ENCODE assay signal across 1 cellular context in the genomic region with DNA sequence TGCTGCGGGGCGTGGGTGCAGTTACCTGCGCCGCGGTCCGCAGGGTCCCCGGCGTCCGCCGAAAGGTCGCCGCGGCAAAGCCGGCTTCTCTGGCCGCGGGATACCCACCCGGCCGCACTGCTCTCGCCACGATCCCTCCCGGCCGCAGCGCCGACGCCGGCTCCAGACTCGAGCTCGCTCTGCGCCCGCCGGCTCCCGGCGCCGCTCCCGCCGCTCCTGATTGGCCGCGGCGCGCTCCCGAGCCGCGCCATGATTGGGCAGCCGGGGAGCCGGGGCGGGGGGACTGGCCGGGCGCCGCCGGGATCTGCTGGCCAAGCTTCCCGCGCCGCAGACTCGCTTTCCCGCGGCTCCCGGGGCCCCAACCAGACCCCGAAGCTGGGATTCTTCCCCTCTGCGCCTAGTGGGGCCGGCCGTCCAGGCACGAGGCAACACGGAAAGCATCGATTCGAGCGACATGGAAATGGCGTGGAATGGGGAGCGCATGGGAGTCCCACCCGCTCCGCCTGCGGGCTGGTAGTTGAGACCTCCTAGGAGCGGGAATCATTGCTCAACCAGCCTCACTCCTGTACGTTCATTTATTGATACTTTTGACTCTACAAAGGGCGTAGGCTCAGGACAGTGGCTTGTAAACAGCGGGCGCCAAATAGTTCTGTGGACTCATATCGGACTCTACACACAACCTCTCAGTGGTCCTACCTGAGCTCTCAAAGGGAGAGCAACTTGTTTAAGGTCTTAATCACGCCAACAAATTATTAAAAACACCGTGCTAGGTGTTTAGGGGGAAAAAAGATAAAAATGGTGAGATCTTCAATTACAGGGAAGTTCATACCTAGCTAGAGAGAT.
TF ChIP-seq lines count a peak whose summit lies in the region.

No MANE protein-coding gene starts in this region.

TF ChIP-seq in K562, 482 proteins besides CTCF, POLR2A, EP300 and RAD21 (continued from another document and continues in another):
- TF ChIP-seq, protein P1, sequence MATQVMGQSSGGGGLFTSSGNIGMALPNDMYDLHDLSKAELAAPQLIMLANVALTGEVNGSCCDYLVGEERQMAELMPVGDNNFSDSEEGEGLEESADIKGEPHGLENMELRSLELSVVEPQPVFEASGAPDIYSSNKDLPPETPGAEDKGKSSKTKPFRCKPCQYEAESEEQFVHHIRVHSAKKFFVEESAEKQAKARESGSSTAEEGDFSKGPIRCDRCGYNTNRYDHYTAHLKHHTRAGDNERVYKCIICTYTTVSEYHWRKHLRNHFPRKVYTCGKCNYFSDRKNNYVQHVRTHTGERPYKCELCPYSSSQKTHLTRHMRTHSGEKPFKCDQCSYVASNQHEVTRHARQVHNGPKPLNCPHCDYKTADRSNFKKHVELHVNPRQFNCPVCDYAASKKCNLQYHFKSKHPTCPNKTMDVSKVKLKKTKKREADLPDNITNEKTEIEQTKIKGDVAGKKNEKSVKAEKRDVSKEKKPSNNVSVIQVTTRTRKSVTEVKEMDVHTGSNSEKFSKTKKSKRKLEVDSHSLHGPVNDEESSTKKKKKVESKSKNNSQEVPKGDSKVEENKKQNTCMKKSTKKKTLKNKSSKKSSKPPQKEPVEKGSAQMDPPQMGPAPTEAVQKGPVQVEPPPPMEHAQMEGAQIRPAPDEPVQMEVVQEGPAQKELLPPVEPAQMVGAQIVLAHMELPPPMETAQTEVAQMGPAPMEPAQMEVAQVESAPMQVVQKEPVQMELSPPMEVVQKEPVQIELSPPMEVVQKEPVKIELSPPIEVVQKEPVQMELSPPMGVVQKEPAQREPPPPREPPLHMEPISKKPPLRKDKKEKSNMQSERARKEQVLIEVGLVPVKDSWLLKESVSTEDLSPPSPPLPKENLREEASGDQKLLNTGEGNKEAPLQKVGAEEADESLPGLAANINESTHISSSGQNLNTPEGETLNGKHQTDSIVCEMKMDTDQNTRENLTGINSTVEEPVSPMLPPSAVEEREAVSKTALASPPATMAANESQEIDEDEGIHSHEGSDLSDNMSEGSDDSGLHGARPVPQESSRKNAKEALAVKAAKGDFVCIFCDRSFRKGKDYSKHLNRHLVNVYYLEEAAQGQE (CRISPR knock-in tag; IDR thresholded peaks at IDR 0.05; ENCODE audit: low read depth) = 0 out of 2 replicates have a peak, but pooled peaks have one; percentile 22
- peak; percentile 99 for TF ChIP-seq RBM25 (IDR thresholded peaks at IDR 0.05; ENCODE audit: low read depth, low read length, severe bottlenecking)
- peak; percentile 86; the same call in 1 of the 2 replicates for TF ChIP-seq E2F3 (CRISPR knock-in tag; IDR thresholded peaks at IDR 0.05)
- 0 out of 4 replicates have a peak, but pooled peaks of 1 of the 2 experiments have one; percentile 9 for TF ChIP-seq TEAD1 (CRISPR knock-in tag; IDR thresholded peaks at IDR 0.05)
- TF ChIP-seq, protein P2, sequence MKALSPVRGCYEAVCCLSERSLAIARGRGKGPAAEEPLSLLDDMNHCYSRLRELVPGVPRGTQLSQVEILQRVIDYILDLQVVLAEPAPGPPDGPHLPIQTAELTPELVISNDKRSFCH (CRISPR knock-in tag; IDR thresholded peaks at IDR 0.05) = no peak
- TF ChIP-seq, protein P2 (tag; IDR thresholded peaks at IDR 0.05) = 0 out of 2 replicates have a peak, but pooled peaks have one; percentile 15
- TF ChIP-seq PURB (CRISPR knock-in tag; IDR thresholded peaks at IDR 0.05; ENCODE audit: low read depth) = no peak
- TF ChIP-seq, protein P3, sequence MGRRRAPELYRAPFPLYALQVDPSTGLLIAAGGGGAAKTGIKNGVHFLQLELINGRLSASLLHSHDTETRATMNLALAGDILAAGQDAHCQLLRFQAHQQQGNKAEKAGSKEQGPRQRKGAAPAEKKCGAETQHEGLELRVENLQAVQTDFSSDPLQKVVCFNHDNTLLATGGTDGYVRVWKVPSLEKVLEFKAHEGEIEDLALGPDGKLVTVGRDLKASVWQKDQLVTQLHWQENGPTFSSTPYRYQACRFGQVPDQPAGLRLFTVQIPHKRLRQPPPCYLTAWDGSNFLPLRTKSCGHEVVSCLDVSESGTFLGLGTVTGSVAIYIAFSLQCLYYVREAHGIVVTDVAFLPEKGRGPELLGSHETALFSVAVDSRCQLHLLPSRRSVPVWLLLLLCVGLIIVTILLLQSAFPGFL (CRISPR knock-in tag; IDR thresholded peaks at IDR 0.05) = no peak
- TF ChIP-seq SP2 (IDR thresholded peaks at IDR 0.05; ENCODE audit: extremely low read depth, low read depth, low read length, poor library complexity, severe bottlenecking) = peak; percentile 32
- TF ChIP-seq ZKSCAN1 (IDR thresholded peaks at IDR 0.05; ENCODE audit: low read depth, low read length) = 0 out of 2 replicates have a peak, but pooled peaks have one; percentile 6
- peak; percentile 46 for TF ChIP-seq CCNT2 (IDR thresholded peaks at IDR 0.05; ENCODE audit: borderline replicate concordance, extremely low read depth, insufficient read length, low read depth, low read length)
- TF ChIP-seq GABPB1 (CRISPR knock-in tag; IDR thresholded peaks at IDR 0.05) = peak; percentile 48; the same call in 1 of the 2 replicates
- TF ChIP-seq PRMT5 (CRISPR knock-in tag; IDR thresholded peaks at IDR 0.05) = no peak
- TF ChIP-seq NRF1 (conservative IDR thresholded peaks at IDR 0.05 in 1 of 2, IDR thresholded peaks at IDR 0.05 in 1 of 2) = peak; percentile 16 to 64; a peak in 2 of 4 replicates
- TF ChIP-seq CBX8 (IDR thresholded peaks at IDR 0.05; ENCODE audit: borderline replicate concordance, extremely low read depth, low read depth, low read length, poor library complexity, severe bottlenecking) = no peak
- TF ChIP-seq L3MBTL2 (IDR thresholded peaks at IDR 0.05) = peak; percentile 78
- TF ChIP-seq, protein P4, sequence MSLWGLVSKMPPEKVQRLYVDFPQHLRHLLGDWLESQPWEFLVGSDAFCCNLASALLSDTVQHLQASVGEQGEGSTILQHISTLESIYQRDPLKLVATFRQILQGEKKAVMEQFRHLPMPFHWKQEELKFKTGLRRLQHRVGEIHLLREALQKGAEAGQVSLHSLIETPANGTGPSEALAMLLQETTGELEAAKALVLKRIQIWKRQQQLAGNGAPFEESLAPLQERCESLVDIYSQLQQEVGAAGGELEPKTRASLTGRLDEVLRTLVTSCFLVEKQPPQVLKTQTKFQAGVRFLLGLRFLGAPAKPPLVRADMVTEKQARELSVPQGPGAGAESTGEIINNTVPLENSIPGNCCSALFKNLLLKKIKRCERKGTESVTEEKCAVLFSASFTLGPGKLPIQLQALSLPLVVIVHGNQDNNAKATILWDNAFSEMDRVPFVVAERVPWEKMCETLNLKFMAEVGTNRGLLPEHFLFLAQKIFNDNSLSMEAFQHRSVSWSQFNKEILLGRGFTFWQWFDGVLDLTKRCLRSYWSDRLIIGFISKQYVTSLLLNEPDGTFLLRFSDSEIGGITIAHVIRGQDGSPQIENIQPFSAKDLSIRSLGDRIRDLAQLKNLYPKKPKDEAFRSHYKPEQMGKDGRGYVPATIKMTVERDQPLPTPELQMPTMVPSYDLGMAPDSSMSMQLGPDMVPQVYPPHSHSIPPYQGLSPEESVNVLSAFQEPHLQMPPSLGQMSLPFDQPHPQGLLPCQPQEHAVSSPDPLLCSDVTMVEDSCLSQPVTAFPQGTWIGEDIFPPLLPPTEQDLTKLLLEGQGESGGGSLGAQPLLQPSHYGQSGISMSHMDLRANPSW (CRISPR knock-in tag; IDR thresholded peaks at IDR 0.05) = no peak
- TF ChIP-seq HNRNPLL (IDR thresholded peaks at IDR 0.05; ENCODE audit: low read depth, low read length, poor library complexity, severe bottlenecking) = peak; percentile 59
- TF ChIP-seq, protein P5, sequence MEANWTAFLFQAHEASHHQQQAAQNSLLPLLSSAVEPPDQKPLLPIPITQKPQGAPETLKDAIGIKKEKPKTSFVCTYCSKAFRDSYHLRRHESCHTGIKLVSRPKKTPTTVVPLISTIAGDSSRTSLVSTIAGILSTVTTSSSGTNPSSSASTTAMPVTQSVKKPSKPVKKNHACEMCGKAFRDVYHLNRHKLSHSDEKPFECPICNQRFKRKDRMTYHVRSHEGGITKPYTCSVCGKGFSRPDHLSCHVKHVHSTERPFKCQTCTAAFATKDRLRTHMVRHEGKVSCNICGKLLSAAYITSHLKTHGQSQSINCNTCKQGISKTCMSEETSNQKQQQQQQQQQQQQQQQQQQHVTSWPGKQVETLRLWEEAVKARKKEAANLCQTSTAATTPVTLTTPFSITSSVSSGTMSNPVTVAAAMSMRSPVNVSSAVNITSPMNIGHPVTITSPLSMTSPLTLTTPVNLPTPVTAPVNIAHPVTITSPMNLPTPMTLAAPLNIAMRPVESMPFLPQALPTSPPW (CRISPR knock-in tag; IDR thresholded peaks at IDR 0.05) = peak; percentile 79
- TF ChIP-seq MTA1 (IDR thresholded peaks at IDR 0.05; ENCODE audit: borderline replicate concordance) = no peak
- peak; percentile 86 for TF ChIP-seq POLR2G (IDR thresholded peaks at IDR 0.05; ENCODE audit: low read depth, low read length)
- TF ChIP-seq ERF (CRISPR knock-in tag; IDR thresholded peaks at IDR 0.05) = no peak
- TF ChIP-seq SUPT5H (IDR thresholded peaks at IDR 0.05) = peak; percentile 57
- TF ChIP-seq KAT7 (CRISPR knock-in tag; IDR thresholded peaks at IDR 0.05; ENCODE audit: borderline replicate concordance) = 0 out of 2 replicates have a peak, but pooled peaks have one; percentile 47
- TF ChIP-seq, protein P6, sequence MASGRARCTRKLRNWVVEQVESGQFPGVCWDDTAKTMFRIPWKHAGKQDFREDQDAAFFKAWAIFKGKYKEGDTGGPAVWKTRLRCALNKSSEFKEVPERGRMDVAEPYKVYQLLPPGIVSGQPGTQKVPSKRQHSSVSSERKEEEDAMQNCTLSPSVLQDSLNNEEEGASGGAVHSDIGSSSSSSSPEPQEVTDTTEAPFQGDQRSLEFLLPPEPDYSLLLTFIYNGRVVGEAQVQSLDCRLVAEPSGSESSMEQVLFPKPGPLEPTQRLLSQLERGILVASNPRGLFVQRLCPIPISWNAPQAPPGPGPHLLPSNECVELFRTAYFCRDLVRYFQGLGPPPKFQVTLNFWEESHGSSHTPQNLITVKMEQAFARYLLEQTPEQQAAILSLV (tag; IDR thresholded peaks at IDR 0.05) = no peak
- TF ChIP-seq, protein P7, sequence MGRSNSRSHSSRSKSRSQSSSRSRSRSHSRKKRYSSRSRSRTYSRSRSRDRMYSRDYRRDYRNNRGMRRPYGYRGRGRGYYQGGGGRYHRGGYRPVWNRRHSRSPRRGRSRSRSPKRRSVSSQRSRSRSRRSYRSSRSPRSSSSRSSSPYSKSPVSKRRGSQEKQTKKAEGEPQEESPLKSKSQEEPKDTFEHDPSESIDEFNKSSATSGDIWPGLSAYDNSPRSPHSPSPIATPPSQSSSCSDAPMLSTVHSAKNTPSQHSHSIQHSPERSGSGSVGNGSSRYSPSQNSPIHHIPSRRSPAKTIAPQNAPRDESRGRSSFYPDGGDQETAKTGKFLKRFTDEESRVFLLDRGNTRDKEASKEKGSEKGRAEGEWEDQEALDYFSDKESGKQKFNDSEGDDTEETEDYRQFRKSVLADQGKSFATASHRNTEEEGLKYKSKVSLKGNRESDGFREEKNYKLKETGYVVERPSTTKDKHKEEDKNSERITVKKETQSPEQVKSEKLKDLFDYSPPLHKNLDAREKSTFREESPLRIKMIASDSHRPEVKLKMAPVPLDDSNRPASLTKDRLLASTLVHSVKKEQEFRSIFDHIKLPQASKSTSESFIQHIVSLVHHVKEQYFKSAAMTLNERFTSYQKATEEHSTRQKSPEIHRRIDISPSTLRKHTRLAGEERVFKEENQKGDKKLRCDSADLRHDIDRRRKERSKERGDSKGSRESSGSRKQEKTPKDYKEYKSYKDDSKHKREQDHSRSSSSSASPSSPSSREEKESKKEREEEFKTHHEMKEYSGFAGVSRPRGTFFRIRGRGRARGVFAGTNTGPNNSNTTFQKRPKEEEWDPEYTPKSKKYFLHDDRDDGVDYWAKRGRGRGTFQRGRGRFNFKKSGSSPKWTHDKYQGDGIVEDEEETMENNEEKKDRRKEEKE (IDR thresholded peaks at IDR 0.05; ENCODE audit: borderline replicate concordance in 1 of 2, control insufficient read depth in 1 of 2, low read depth in 2 of 2, low read length in 1 of 2) = no peak
- no peak for TF ChIP-seq GTF2F1 (IDR thresholded peaks at IDR 0.05; ENCODE audit: low read depth, low read length)
- peak; percentile 66 for TF ChIP-seq FOS (IDR thresholded peaks at IDR 0.05; ENCODE audit: extremely low read depth, insufficient read length)
- peak; percentile 40 for TF ChIP-seq TBP (optimal IDR thresholded peaks at IDR 0.05; ENCODE audit: low read depth, low read length)
- TF ChIP-seq, protein P8, sequence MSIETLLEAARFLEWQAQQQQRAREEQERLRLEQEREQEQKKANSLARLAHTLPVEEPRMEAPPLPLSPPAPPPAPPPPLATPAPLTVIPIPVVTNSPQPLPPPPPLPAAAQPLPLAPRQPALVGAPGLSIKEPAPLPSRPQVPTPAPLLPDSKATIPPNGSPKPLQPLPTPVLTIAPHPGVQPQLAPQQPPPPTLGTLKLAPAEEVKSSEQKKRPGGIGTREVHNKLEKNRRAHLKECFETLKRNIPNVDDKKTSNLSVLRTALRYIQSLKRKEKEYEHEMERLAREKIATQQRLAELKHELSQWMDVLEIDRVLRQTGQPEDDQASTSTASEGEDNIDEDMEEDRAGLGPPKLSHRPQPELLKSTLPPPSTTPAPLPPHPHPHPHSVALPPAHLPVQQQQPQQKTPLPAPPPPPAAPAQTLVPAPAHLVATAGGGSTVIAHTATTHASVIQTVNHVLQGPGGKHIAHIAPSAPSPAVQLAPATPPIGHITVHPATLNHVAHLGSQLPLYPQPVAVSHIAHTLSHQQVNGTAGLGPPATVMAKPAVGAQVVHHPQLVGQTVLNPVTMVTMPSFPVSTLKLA (conservative IDR thresholded peaks at IDR 0.05) = 0 out of 4 replicates have a peak, but pooled peaks of 1 of the 2 experiments have one; percentile 11
- peak; percentile 33; the same call in 1 of the 2 replicates for TF ChIP-seq SMAD4 (CRISPR knock-in tag; conservative IDR thresholded peaks at IDR 0.05)
